ENCODE assay signal across 21 cellular contexts in genomic region chr11:61352038-61352437, GRCh38.
"Had no signal": no experiment of that assay in that cellular context is flagged by ENCODE, and none has a peak within 500 bp of the region (broad histone marks: within the 10 kb centered on the region; RNA-seq: fewer than 3 reads in every experiment).

No MANE protein-coding gene starts in this region.

- H3K4me1 Mint-ChIP-seq: activated CD4-positive, alpha-beta T cell treated with anti-CD3 and anti-CD28 coated beads for 36 hours; activated naive CD8-positive, alpha-beta T cell treated with anti-CD3 and anti-CD28 coated beads for 36 hours had no signal

- H3K9me3 Mint-ChIP-seq: activated CD8-positive, alpha-beta T cell treated with anti-CD3 and anti-CD28 coated beads for 36 hours; activated naive CD4-positive, alpha-beta T cell treated with anti-CD3 and anti-CD28 coated beads, Interleukin-2, amount 10 ng/mL, durations not matched to agents 7 days and 5 days; activated naive CD8-positive, alpha-beta T cell treated with anti-CD3 and anti-CD28 coated beads for 36 hours; activated T-cell treated with anti-CD3 and anti-CD28 coated beads, Interleukin-2, amount 50 U/mL, for 72 hours; activated T-helper 2 cell treated with anti-CD3 and anti-CD28 coated beads, Interferon-gamma antibody, Interleukin-2, Interleukin-4, amounts not matched to agents 10 μg/mL and 5 μg/mL and 100 μg/mL, durations not matched to agents 14 hours and 24 hours and 36 hours had no signal

- ATAC-seq: activated CD4-positive, alpha-beta T cell treated with anti-CD3 and anti-CD28 coated beads for 36 hours; activated CD8-positive, alpha-beta T cell treated with anti-CD3 and anti-CD28 coated beads for 36 hours; activated T-cell treated with anti-CD3 and anti-CD28 coated beads, Interleukin-2, amount 50 U/mL, for 72 hours had no signal

- H3K4me3 Mint-ChIP-seq: activated CD4-positive, alpha-beta T cell treated with anti-CD3 and anti-CD28 coated beads for 36 hours; activated CD8-positive, alpha-beta T cell treated with anti-CD3 and anti-CD28 coated beads for 36 hours; activated naive CD4-positive, alpha-beta T cell treated with anti-CD3 and anti-CD28 coated beads, Interleukin-2, amount 10 ng/mL, durations not matched to agents 7 days and 5 days; activated naive CD8-positive, alpha-beta T cell treated with anti-CD3 and anti-CD28 coated beads for 36 hours; activated T-cell treated with anti-CD3 and anti-CD28 coated beads, Interleukin-2, amount 50 U/mL, for 72 hours had no signal

- H3K27me3 Mint-ChIP-seq: activated CD4-positive, alpha-beta T cell treated with anti-CD3 and anti-CD28 coated beads for 36 hours; activated CD8-positive, alpha-beta T cell treated with anti-CD3 and anti-CD28 coated beads for 36 hours; activated naive CD4-positive, alpha-beta T cell treated with anti-CD3 and anti-CD28 coated beads, Interleukin-2, amount 10 ng/mL, durations not matched to agents 7 days and 5 days; activated naive CD8-positive, alpha-beta T cell treated with anti-CD3 and anti-CD28 coated beads for 36 hours had no signal

- DNase-seq: activated CD4-positive, alpha-beta T cell treated with anti-CD3 and anti-CD28 coated beads for 36 hours; activated CD4-positive, alpha-beta T cell treated with anti-CD3 and anti-CD28 coated beads, Interleukin-2, amount 50 U/mL, for 1 hour; activated CD8-positive, alpha-beta memory T cell treated with anti-CD3 and anti-CD28 coated beads, Interleukin-2, amount 50 U/mL, for 4 hours; activated CD8-positive, alpha-beta T cell treated with anti-CD3 and anti-CD28 coated beads for 36 hours; activated gamma-delta T cell treated with Interleukin-2 at 50 U/mL for 16 hours; activated naive CD4-positive, alpha-beta T cell treated with anti-CD3 and anti-CD28 coated beads, Interleukin-2, amount 10 ng/mL, durations not matched to agents 7 days and 5 days; activated naive CD8-positive, alpha-beta T cell treated with anti-CD3 and anti-CD28 coated beads for 36 hours; activated T-cell treated with anti-CD3 and anti-CD28 coated beads, Interleukin-2, amount 50 U/mL, for 72 hours; anterior cingulate cortex; Kasumi-1; NCI-H1092; NCI-H1417; NCI-H1930; NCI-H2171 treated with DMSO at 0.1 percent for 48 hours; NCI-H226; NCI-H526 treated with DMSO at 0.1 percent for 48 hours; NCI-H82; SIG-M5; T-helper 1 cell; WERI-Rb-1 had no signal

- H3K27ac Mint-ChIP-seq: activated CD4-positive, alpha-beta T cell treated with anti-CD3 and anti-CD28 coated beads for 36 hours; activated CD8-positive, alpha-beta T cell treated with anti-CD3 and anti-CD28 coated beads for 36 hours; activated naive CD4-positive, alpha-beta T cell treated with anti-CD3 and anti-CD28 coated beads, Interleukin-2, amount 10 ng/mL, durations not matched to agents 7 days and 5 days; activated naive CD8-positive, alpha-beta T cell treated with anti-CD3 and anti-CD28 coated beads for 36 hours; activated T-cell treated with anti-CD3 and anti-CD28 coated beads, Interleukin-2, amount 50 U/mL, for 72 hours; activated T-helper 2 cell treated with anti-CD3 and anti-CD28 coated beads, Interferon-gamma antibody, Interleukin-2, Interleukin-4, amounts not matched to agents 10 μg/mL and 5 μg/mL and 100 μg/mL, durations not matched to agents 14 hours and 24 hours and 36 hours had no signal
